ENCODE assay signal across 18 cellular contexts in genomic region chr1:30848130-30848529, GRCh38.
DNase-seq lines count a peak whose midpoint lies in the region; ATAC-seq and TF ChIP-seq lines count a peak whose summit lies in the region.
"Had no signal": no experiment of that assay in that cellular context is flagged by ENCODE, and none has a peak within 500 bp of the region (broad histone marks: within the 10 kb centered on the region; RNA-seq: fewer than 3 reads in every experiment).

No MANE protein-coding gene starts in this region.

- TF ChIP-seq CTCF in WTC11 (IDR thresholded peaks at IDR 0.05) (no peak), dorsolateral prefrontal cortex (IDR thresholded peaks at IDR 0.05 in 54 of 56, conservative IDR thresholded peaks at IDR 0.05 in 2 of 56; ENCODE audit: low read depth in 1 of 56, partially characterized antibody in 56 of 56) (no peak)

- no peaks in the 10 kb centered on the region for H3K27me3 Mint-ChIP-seq in WTC11 (ENCODE audit: low read depth)

- TF ChIP-seq POLR2A in GM18505 (IDR thresholded peaks at IDR 0.05; ENCODE audit: borderline replicate concordance, extremely low read depth, insufficient read depth, insufficient read length): no peak

- no peak overlapping the region for H3K9ac ChIP-seq in mesenchymal stem cell (ENCODE audit: low read length)
- H3K9ac ChIP-seq: KMS-11 had no signal

- POLR2A ChIA-PET in WTC11 (lab: Charles Lee): no interaction called here

- H2BK15ac ChIP-seq in mesenchymal stem cell (ENCODE audit: low read depth, poor library complexity, severe bottlenecking): no peak overlapping the region

- H4K91ac ChIP-seq in mesenchymal stem cell (ENCODE audit: low read length): peak overlapping the region; percentile 47

- H3K9me3 Mint-ChIP-seq in WTC11: no peaks in the 10 kb centered on the region
- H3K9me3 Mint-ChIP-seq: activated CD4-positive, alpha-beta memory T cell treated with anti-CD3 and anti-CD28 coated beads, Interleukin-2, amount 10 ng/mL, durations not matched to agents 7 days and 5 days; effector memory CD8-positive, alpha-beta T cell had no signal

- H3K27me3 ChIP-seq in dorsolateral prefrontal cortex (no peaks in the 10 kb centered on the region), mesenchymal stem cell (ENCODE audit: control insufficient read depth in 1 of 2, insufficient read depth in 1 of 2, low read length in 2 of 2) (peaks cover 0 to 81% of the 10 kb centered on the region in 2 experiments)
- H3K27me3 ChIP-seq: colonic mucosa had no signal

- intact Hi-C loops in dorsolateral prefrontal cortex (cut with DNase I): no loop called here

- peak overlapping the region in 1 of 2 experiments; percentile 92 for H3K18ac ChIP-seq in mesenchymal stem cell (ENCODE audit: low read depth in 1 of 2, low read length in 2 of 2)

- ATAC-seq in WTC11: no peak
- no peak for ATAC-seq in GM18505 (IDR thresholded peaks at IDR 0.05; ENCODE audit: unreplicated experiment)
- ATAC-seq: effector memory CD8-positive, alpha-beta T cell had no signal

- H3K4ac ChIP-seq in mesenchymal stem cell (ENCODE audit: low read depth in 1 of 2, low read length in 2 of 2): peak overlapping the region; percentile 7 to 55

- H3K4me2 ChIP-seq in mesenchymal stem cell (ENCODE audit: low read length, poor library complexity, severe bottlenecking): no peak overlapping the region
- H3K4me2 ChIP-seq: KMS-11 had no signal

- WGBS in mesenchymal stem cell: 95% methylated on average over 5 of the region's 5 CpGs

- H3K4me3 ChIP-seq in dorsolateral prefrontal cortex: no peak overlapping the region
- no peak overlapping the region for H3K4me3 ChIP-seq in mesenchymal stem cell (ENCODE audit: insufficient read depth in 1 of 2, low read depth in 1 of 2, low read length in 2 of 2)
- H3K4me3 ChIP-seq: colonic mucosa, psoas muscle had no signal

- no peaks in the 10 kb centered on the region for H3K9me3 ChIP-seq in mesenchymal stem cell (ENCODE audit: control insufficient read depth, low read length)
- H3K9me3 ChIP-seq: colonic mucosa, psoas muscle had no signal

- no peaks in the 10 kb centered on the region for H3K36me3 ChIP-seq in mesenchymal stem cell (ENCODE audit: control insufficient read depth in 1 of 2, insufficient read depth in 2 of 2, low read depth in 1 of 2, low read length in 2 of 2)
- H3K36me3 ChIP-seq: colonic mucosa had no signal

- H3K14ac ChIP-seq in mesenchymal stem cell (ENCODE audit: low read length in 2 of 2): no peak overlapping the region

- H2AFZ ChIP-seq in mesenchymal stem cell (ENCODE audit: low read depth, low read length): no peak overlapping the region

- H2BK5ac ChIP-seq in mesenchymal stem cell (ENCODE audit: low read depth, low read length, poor library complexity, severe bottlenecking): no peak overlapping the region

- H3K27ac Mint-ChIP-seq in WTC11: peak overlapping the region; percentile 64
- H3K27ac Mint-ChIP-seq: activated CD4-positive, alpha-beta memory T cell treated with anti-CD3 and anti-CD28 coated beads, Interleukin-2, amount 10 ng/mL, durations not matched to agents 7 days and 5 days; effector memory CD8-positive, alpha-beta T cell had no signal

- peaks cover 16% of the 10 kb centered on the region for H3K4me1 ChIP-seq in mesenchymal stem cell (ENCODE audit: control insufficient read depth, insufficient read depth, low read depth, low read length)
- H3K4me1 ChIP-seq: colonic mucosa, psoas muscle had no signal

- peaks cover 46% of the 10 kb centered on the region for H3K4me1 Mint-ChIP-seq in WTC11
- H3K4me1 Mint-ChIP-seq: activated CD4-positive, alpha-beta memory T cell treated with anti-CD3 and anti-CD28 coated beads, Interleukin-2, amount 10 ng/mL, durations not matched to agents 7 days and 5 days had no signal

- no peaks in the 10 kb centered on the region for H3K36me3 Mint-ChIP-seq in WTC11

- H3K27ac ChIP-seq in dorsolateral prefrontal cortex (peak overlapping the region in 53 of 59 donors; percentile 18 to 87 (median 76)), mesenchymal stem cell (ENCODE audit: low read length, poor library complexity, severe bottlenecking) (no peak overlapping the region), temporal lobe (ENCODE audit: low read depth, low read length) (peak overlapping the region; percentile 66)
- H3K27ac ChIP-seq: C4-2B, colonic mucosa, KMS-11, psoas muscle had no signal

- no peak for DNase-seq in WTC11 (ENCODE audit: low spot score)
- DNase-seq in dorsolateral prefrontal cortex: no peak
- DNase-seq in mesenchymal stem cell: no peak
- DNase-seq in activated CD8-positive, alpha-beta memory T cell treated with anti-CD3 and anti-CD28 coated beads for 24 hours: no peak
- DNase-seq in GM19238 (ENCODE audit: insufficient read length, low spot score): no peak
- DNase-seq: activated CD4-positive, alpha-beta memory T cell treated with anti-CD3 and anti-CD28 coated beads, Interleukin-2, amount 10 ng/mL, durations not matched to agents 7 days and 5 days; activated CD4-positive, CD25-positive, alpha-beta regulatory T cell treated with anti-CD3 and anti-CD28 coated beads, Interleukin-2, amount 50 U/mL, for 72 hours; activated gamma-delta T cell; activated T-cell treated with anti-CD3 and anti-CD28 coated beads for 4 hours; effector memory CD8-positive, alpha-beta T cell; NCI-H510A; stimulated activated CD4-positive, alpha-beta T cell treated with anti-CD3 and anti-CD28 coated beads, Interleukin-2, amount 100 ng/mL, for 24 hours had no signal

- H2AK5ac ChIP-seq in mesenchymal stem cell (ENCODE audit: low read length, severe bottlenecking): no peak overlapping the region

- peak overlapping the region in 1 of 2 experiments; percentile 68 for H2BK12ac ChIP-seq in mesenchymal stem cell (ENCODE audit: low read length in 2 of 2)

- no peak overlapping the region for H3K23ac ChIP-seq in mesenchymal stem cell (ENCODE audit: low read length in 2 of 2)

- CTCF ChIA-PET in WTC11 (lab: Charles Lee): interaction anchor here (1.4 to 4.6 kb wide), 5 partner anchors 7 to 62 kb away, joined by 4 to 32 read pairs (median 22); no protein-coding TSS in a partner anchor

- no peaks in the 10 kb centered on the region for H3K79me1 ChIP-seq in mesenchymal stem cell (replicated peaks; ENCODE audit: low read length, poor library complexity, severe bottlenecking)

- no peak overlapping the region for H2BK120ac ChIP-seq in mesenchymal stem cell (ENCODE audit: low read depth, low read length)

- H4K8ac ChIP-seq in mesenchymal stem cell (ENCODE audit: low read length): no peak overlapping the region

- H3K4me3 Mint-ChIP-seq in WTC11: no peak overlapping the region
- H3K4me3 Mint-ChIP-seq: activated CD4-positive, alpha-beta memory T cell treated with anti-CD3 and anti-CD28 coated beads, Interleukin-2, amount 10 ng/mL, durations not matched to agents 7 days and 5 days; effector memory CD8-positive, alpha-beta T cell had no signal

TF ChIP-seq in WTC11, 78 proteins besides CTCF, POLR2A, EP300 and RAD21:
- TF ChIP-seq ZNF317 (CRISPR knock-in tag; IDR thresholded peaks at IDR 0.05; ENCODE audit: borderline replicate concordance, low read depth) (no peak), AFF4 (CRISPR knock-in tag; IDR thresholded peaks at IDR 0.05; ENCODE audit: borderline replicate concordance) (no peak)
TF ChIP-seq in WTC11: peak in this region for 0.
